In genomic region chr2:26356771-26357170, GRCh38 we compare ENCODE assay signal across 30 cellular contexts. TPM values are rescaled to one million over a fixed set of nuclear protein-coding genes. Genes with fewer than 3 reads are reported as not detected.
DNase-seq lines count a peak whose midpoint lies in the region; ATAC-seq and TF ChIP-seq lines count a peak whose summit lies in the region.
"Had no signal": no experiment of that assay in that cellular context is flagged by ENCODE, and none has a peak within 500 bp of the region (broad histone marks: within the 10 kb centered on the region; RNA-seq: fewer than 3 reads in every experiment).

No MANE protein-coding gene starts in this region.

- H3K27ac Mint-ChIP-seq in activated naive CD4-positive, alpha-beta T cell treated with anti-CD3 and anti-CD28 coated beads, Interleukin-2, amount 50 U/mL, for 72 hours, result peak overlapping the region; percentile 39 to 60
- no peak overlapping the region for H3K27ac Mint-ChIP-seq in activated naive CD4-positive, alpha-beta T cell treated with anti-CD3 and anti-CD28 coated beads for 36 hours
- H3K27ac Mint-ChIP-seq in activated T-helper 2 cell treated with anti-CD3 and anti-CD28 coated beads, Interferon-gamma antibody, Interleukin-2, Interleukin-4, amounts not matched to agents 10 μg/mL and 5 μg/mL and 100 μg/mL, durations not matched to agents 14 hours and 24 hours and 36 hours, result peak overlapping the region; percentile 34
- H3K27ac Mint-ChIP-seq: T-cell had no signal

- peaks cover 59% of the 10 kb centered on the region for H3K4me1 Mint-ChIP-seq in activated naive CD4-positive, alpha-beta T cell treated with anti-CD3 and anti-CD28 coated beads for 36 hours (ENCODE audit: low read depth)
- peaks cover 42% of the 10 kb centered on the region for H3K4me1 Mint-ChIP-seq in activated T-helper 2 cell treated with anti-CD3 and anti-CD28 coated beads, Interferon-gamma antibody, Interleukin-2, Interleukin-4, amounts not matched to agents 10 μg/mL and 5 μg/mL and 100 μg/mL, durations not matched to agents 14 hours and 24 hours and 36 hours (ENCODE audit: low read depth)

- peak in 1 of 2 donors; percentile 17 for ATAC-seq in activated naive CD4-positive, alpha-beta T cell treated with anti-CD3 and anti-CD28 coated beads, Interleukin-2, amount 50 U/mL, for 72 hours
- ATAC-seq in esophagus mucosa (peak; percentile 26), HG02885 (IDR thresholded peaks at IDR 0.05; ENCODE audit: poor library complexity, unreplicated experiment) (no peak)
- ATAC-seq: heart right ventricle, left colon, T-cell had no signal

- CTCF ChIA-PET in activated naive CD4-positive, alpha-beta T cell treated with anti-CD3 and anti-CD28 coated beads for 36 hours (lab: Charles Lee), result interaction anchor here (0.7 to 1.3 kb wide), 2 partner anchors 11 to 569 kb away, joined by 3 read pairs; partner anchors contain the start of gene SELENOI

- no peaks in the 10 kb centered on the region for H3K27me3 Mint-ChIP-seq in activated naive CD4-positive, alpha-beta T cell treated with anti-CD3 and anti-CD28 coated beads for 36 hours (ENCODE audit: low read depth)
- no peaks in the 10 kb centered on the region for H3K27me3 Mint-ChIP-seq in activated T-helper 2 cell treated with anti-CD3 and anti-CD28 coated beads, Interferon-gamma antibody, Interleukin-2, Interleukin-4, amounts not matched to agents 10 μg/mL and 5 μg/mL and 100 μg/mL, durations not matched to agents 14 hours and 24 hours and 36 hours (ENCODE audit: low read depth)
- H3K27me3 Mint-ChIP-seq: central memory CD8-positive, alpha-beta T cell; T-cell had no signal

- peak overlapping the region; percentile 67 for H3K27ac ChIP-seq in suprapubic skin
- H3K27ac ChIP-seq: BLaER1, dorsolateral prefrontal cortex, heart right ventricle, right atrium auricular region, RWPE1, upper lobe of left lung had no signal

- H3K36me3 ChIP-seq in suprapubic skin, result no peaks in the 10 kb centered on the region
- H3K36me3 ChIP-seq: right atrium auricular region, upper lobe of left lung had no signal

- TF ChIP-seq CTCF in suprapubic skin (IDR thresholded peaks at IDR 0.05), result no peak

- H3K4me1 ChIP-seq in suprapubic skin, result peaks cover 72% of the 10 kb centered on the region
- H3K4me1 ChIP-seq: right atrium auricular region had no signal

- peaks cover 0 to 19% of the 10 kb centered on the region in 2 donors for H3K36me3 Mint-ChIP-seq in activated naive CD4-positive, alpha-beta T cell treated with anti-CD3 and anti-CD28 coated beads, Interleukin-2, amount 50 U/mL, for 72 hours
- peaks cover 13% of the 10 kb centered on the region for H3K36me3 Mint-ChIP-seq in activated naive CD4-positive, alpha-beta T cell treated with anti-CD3 and anti-CD28 coated beads for 36 hours (ENCODE audit: low read depth)
- H3K36me3 Mint-ChIP-seq in activated T-helper 2 cell treated with anti-CD3 and anti-CD28 coated beads, Interferon-gamma antibody, Interleukin-2, Interleukin-4, amounts not matched to agents 10 μg/mL and 5 μg/mL and 100 μg/mL, durations not matched to agents 14 hours and 24 hours and 36 hours (ENCODE audit: low read depth), result peaks cover 31% of the 10 kb centered on the region

- H3K4me3 Mint-ChIP-seq in activated naive CD4-positive, alpha-beta T cell treated with anti-CD3 and anti-CD28 coated beads for 36 hours, result no peak overlapping the region
- H3K4me3 Mint-ChIP-seq in activated T-helper 2 cell treated with anti-CD3 and anti-CD28 coated beads, Interferon-gamma antibody, Interleukin-2, Interleukin-4, amounts not matched to agents 10 μg/mL and 5 μg/mL and 100 μg/mL, durations not matched to agents 14 hours and 24 hours and 36 hours (ENCODE audit: low read depth), result no peak overlapping the region
- H3K4me3 Mint-ChIP-seq: central memory CD8-positive, alpha-beta T cell; neural crest cell; T-cell had no signal

- WGBS in suprapubic skin, result 62% methylated on average over 2 of the region's 2 CpGs

- H3K27me3 ChIP-seq in suprapubic skin, result no peaks in the 10 kb centered on the region
- H3K27me3 ChIP-seq: BLaER1, dorsolateral prefrontal cortex, heart right ventricle, right atrium auricular region, upper lobe of left lung had no signal

- no peaks in the 10 kb centered on the region for H3K9me3 Mint-ChIP-seq in activated naive CD4-positive, alpha-beta T cell treated with anti-CD3 and anti-CD28 coated beads, Interleukin-2, amount 50 U/mL, for 72 hours
- no peaks in the 10 kb centered on the region for H3K9me3 Mint-ChIP-seq in activated naive CD4-positive, alpha-beta T cell treated with anti-CD3 and anti-CD28 coated beads for 36 hours
- H3K9me3 Mint-ChIP-seq in activated T-helper 2 cell treated with anti-CD3 and anti-CD28 coated beads, Interferon-gamma antibody, Interleukin-2, Interleukin-4, amounts not matched to agents 10 μg/mL and 5 μg/mL and 100 μg/mL, durations not matched to agents 14 hours and 24 hours and 36 hours, result no peaks in the 10 kb centered on the region
- H3K9me3 Mint-ChIP-seq: central memory CD8-positive, alpha-beta T cell; neural crest cell; T-cell had no signal

- H3K4me3 ChIP-seq in suprapubic skin, result no peak overlapping the region
- H3K4me3 ChIP-seq: BLaER1, dorsolateral prefrontal cortex, heart right ventricle, right atrium auricular region, upper lobe of left lung had no signal

- no peak for TF ChIP-seq EP300 in suprapubic skin (IDR thresholded peaks at IDR 0.05)

- intact Hi-C loops in activated naive CD4-positive, alpha-beta T cell treated with anti-CD3 and anti-CD28 coated beads for 36 hours (cut with micrococcal nuclease), result loop anchor here (5.0 kb wide), 1 partner anchor 36 kb away; no protein-coding TSS in a partner anchor
- intact Hi-C loops in activated T-helper 2 cell treated with anti-CD3 and anti-CD28 coated beads, Interferon-gamma antibody, Interleukin-2, Interleukin-4, amounts not matched to agents 10 μg/mL and 5 μg/mL and 100 μg/mL, durations not matched to agents 14 hours and 24 hours and 36 hours (cut with micrococcal nuclease), result no loop called here

- DNase-seq in activated naive CD4-positive, alpha-beta T cell treated with anti-CD3 and anti-CD28 coated beads, Interleukin-2, amount 50 U/mL, for 72 hours (ENCODE audit: low spot score in 2 of 2), result no peak
- DNase-seq in activated naive CD4-positive, alpha-beta T cell treated with anti-CD3 and anti-CD28 coated beads for 36 hours, result no peak
- DNase-seq in activated T-helper 2 cell treated with anti-CD3 and anti-CD28 coated beads, Interferon-gamma antibody, Interleukin-2, Interleukin-4, amounts not matched to agents 10 μg/mL and 5 μg/mL and 100 μg/mL, durations not matched to agents 14 hours and 24 hours and 36 hours (ENCODE audit: low spot score), result no peak
- no peak for DNase-seq in suprapubic skin (ENCODE audit: low spot score in 2 of 2)
- no peak for DNase-seq in NCI-H2227 treated with DMSO at 0.1 percent for 48 hours (lab: John Stamatoyannopoulos, UW)
- no peak for DNase-seq in CD1c-positive myeloid dendritic cell (ENCODE audit: extremely low spot score)
- DNase-seq: activated CD4-positive, alpha-beta T cell treated with anti-CD3 and anti-CD28 coated beads for 1 hour; activated CD8-positive, alpha-beta memory T cell treated with anti-CD3 and anti-CD28 coated beads for 24 hours; activated naive CD4-positive, alpha-beta T cell treated with anti-CD3 and anti-CD28 coated beads, Interleukin-2, amount 50 U/mL, for 16 hours; aorta; dorsolateral prefrontal cortex; foreskin fibroblast; heart right ventricle; KG1; left colon; NCI-H1436; NCI-H446 treated with DMSO at 0.1 percent for 48 hours; NCI-H82; stimulated activated CD4-positive, alpha-beta T cell treated with anti-CD3 and anti-CD28 coated beads, Interleukin-2, amount 100 ng/mL, for 48 hours; T-cell; upper lobe of left lung had no signal

- TF ChIP-seq POLR2A in suprapubic skin (IDR thresholded peaks at IDR 0.05), result no peak

- no peaks in the 10 kb centered on the region for H3K9me3 ChIP-seq in suprapubic skin
- H3K9me3 ChIP-seq: BLaER1, heart right ventricle, right atrium auricular region, upper lobe of left lung had no signal

RNA-seq across cellular contexts. Expression of gene ADGRF3, which starts 10.2 kb away (rescaled TPM):
- total RNA-seq in activated naive CD4-positive, alpha-beta T cell treated with anti-CD3 and anti-CD28 coated beads, Interleukin-2, amount 50 U/mL, for 72 hours, result 1 to 10 TPM in 1 of 2 donors, under 1 TPM in 1; 0.57 to 7.5 TPM
- 1 to 10 TPM; 2.7 to 3.0 TPM for total RNA-seq in activated naive CD4-positive, alpha-beta T cell treated with anti-CD3 and anti-CD28 coated beads for 36 hours
- 1.6 and 3.1 TPM in 2 replicates for total RNA-seq in activated T-helper 2 cell treated with anti-CD3 and anti-CD28 coated beads, Interferon-gamma antibody, Interleukin-2, Interleukin-4, amounts not matched to agents 10 μg/mL and 5 μg/mL and 100 μg/mL, durations not matched to agents 14 hours and 24 hours and 36 hours
- total RNA-seq in esophagus mucosa (0.04 TPM), suprapubic skin (under 1 TPM in 3 of 4 donors, not detected in 1; 0.19 to 0.48 (median 0.21) TPM)
- total RNA-seq: right atrium auricular region, SK-MEL-5, subcutaneous adipose tissue had no signal

RNA-seq across cellular contexts. Expression of gene SELENOI, which starts 10.8 kb away (rescaled TPM):
- total RNA-seq in activated naive CD4-positive, alpha-beta T cell treated with anti-CD3 and anti-CD28 coated beads, Interleukin-2, amount 50 U/mL, for 72 hours, result 10 to 100 TPM; 24.4 to 45.0 TPM
- total RNA-seq in activated naive CD4-positive, alpha-beta T cell treated with anti-CD3 and anti-CD28 coated beads for 36 hours, result 10 to 100 TPM; 20.0 to 22.9 TPM
- 45.5 and 51.4 TPM in 2 replicates for total RNA-seq in activated T-helper 2 cell treated with anti-CD3 and anti-CD28 coated beads, Interferon-gamma antibody, Interleukin-2, Interleukin-4, amounts not matched to agents 10 μg/mL and 5 μg/mL and 100 μg/mL, durations not matched to agents 14 hours and 24 hours and 36 hours
- total RNA-seq in esophagus mucosa, result 32.1 TPM
- 10 to 100 TPM; 23.1 to 41.9 (median 39.4) TPM for total RNA-seq in suprapubic skin

RNA-seq across cellular contexts. Expression of gene DRC1, which starts 44.9 kb away (rescaled TPM):
- total RNA-seq in activated naive CD4-positive, alpha-beta T cell treated with anti-CD3 and anti-CD28 coated beads, Interleukin-2, amount 50 U/mL, for 72 hours, result not detected
- total RNA-seq in activated naive CD4-positive, alpha-beta T cell treated with anti-CD3 and anti-CD28 coated beads for 36 hours, result not detected
- total RNA-seq in activated T-helper 2 cell treated with anti-CD3 and anti-CD28 coated beads, Interferon-gamma antibody, Interleukin-2, Interleukin-4, amounts not matched to agents 10 μg/mL and 5 μg/mL and 100 μg/mL, durations not matched to agents 14 hours and 24 hours and 36 hours, result not detected in 2 replicates
- total RNA-seq in esophagus mucosa (not detected), suprapubic skin (under 1 TPM in 1 of 4 donors, not detected in 3; 0.26 TPM)
- total RNA-seq: left colon, right atrium auricular region, SK-MEL-5, subcutaneous adipose tissue, T-cell had no signal
